1 cellular context compared by ENCODE assay signal in genomic region chr7:94146408-94146807, GRCh38.
TF ChIP-seq lines count a peak whose summit lies in the region.

No MANE protein-coding gene starts in this region.

TF ChIP-seq in GM23338, 12 proteins besides CTCF, POLR2A, EP300 and RAD21 (continued from another document):
- no peak for TF ChIP-seq ZNF462 (CRISPR knock-in tag; IDR thresholded peaks at IDR 0.05)
- no peak for TF ChIP-seq ZNF114 (CRISPR knock-in tag; IDR thresholded peaks at IDR 0.05)
- TF ChIP-seq NANOG (IDR thresholded peaks at IDR 0.05; ENCODE audit: borderline replicate concordance): no peak
- TF ChIP-seq JUNB (IDR thresholded peaks at IDR 0.05; ENCODE audit: unreplicated experiment): no peak
- TF ChIP-seq EZH2 (IDR thresholded peaks at IDR 0.05; ENCODE audit: low read depth, unreplicated experiment): no peak
- no peak for TF ChIP-seq REST (IDR thresholded peaks at IDR 0.05; ENCODE audit: unreplicated experiment)
